ENCODE assay signal across 18 cellular contexts in the genomic region with DNA sequence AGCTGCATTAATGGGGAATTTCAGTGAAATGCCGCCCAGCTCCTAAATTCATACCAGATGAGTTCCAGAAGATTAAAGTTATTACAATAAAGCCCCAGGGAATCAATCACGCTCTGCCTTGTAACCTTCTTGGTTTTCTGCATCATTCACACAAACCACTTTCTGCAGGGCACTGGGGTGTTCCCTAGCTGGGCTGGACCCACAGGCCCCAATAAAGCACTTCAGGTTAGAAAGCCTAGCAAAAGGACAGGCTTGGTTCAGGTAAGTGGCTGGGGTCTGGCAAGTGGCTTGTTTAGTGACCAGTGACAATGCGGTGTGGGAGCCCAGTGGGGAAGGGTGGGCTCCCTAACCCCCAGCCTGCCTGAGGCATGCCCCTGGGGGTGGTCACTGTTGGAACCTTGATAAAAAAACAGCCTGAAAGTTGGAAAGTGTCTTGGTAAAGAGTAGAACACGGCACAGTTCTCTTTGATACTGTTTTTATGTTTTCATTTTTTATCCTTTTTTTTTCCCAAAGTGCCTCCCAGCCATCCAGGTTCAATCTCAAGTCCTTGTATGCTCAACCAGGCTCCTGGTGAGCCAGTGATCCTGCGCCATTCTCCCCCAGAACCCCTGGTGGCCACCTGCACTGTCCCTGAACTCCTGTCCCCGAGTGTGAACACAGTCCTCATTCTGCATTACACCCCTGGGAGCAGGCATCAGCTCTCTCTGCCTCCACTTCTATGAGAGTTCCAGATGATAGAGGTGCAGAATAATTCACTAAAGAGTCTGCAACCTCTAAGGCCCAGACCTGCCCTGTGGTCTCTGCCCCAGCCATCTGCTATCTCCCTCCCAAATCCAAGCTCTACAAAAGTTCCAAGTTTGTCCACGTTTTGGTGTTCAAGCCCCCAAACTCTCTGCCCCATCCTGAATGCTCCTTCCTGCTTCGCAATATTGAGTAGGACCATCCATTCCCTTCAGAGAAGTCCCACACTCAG. TPM values are rescaled to one million over a fixed set of nuclear protein-coding genes. Genes with fewer than 3 reads are reported as not detected.
DNase-seq lines count a peak whose midpoint lies in the region; TF ChIP-seq lines count a peak whose summit lies in the region.
"Had no signal": no experiment of that assay in that cellular context is flagged by ENCODE, and none has a peak within 500 bp of the region (broad histone marks: within the 10 kb centered on the region; RNA-seq: fewer than 3 reads in every experiment).

No MANE protein-coding gene starts in this region.

- H3K9ac ChIP-seq in iPS-20b (ENCODE audit: low read depth, low read length), result peak overlapping the region; percentile 28; the same call in 1 of the 2 replicates

- peak overlapping the region; percentile 51; the same call in 1 of the 2 replicates for H3K4me3 ChIP-seq in iPS-20b (ENCODE audit: low read length)
- H3K4me3 ChIP-seq: esophagus squamous epithelium, K562, lung had no signal

- no peaks in the 10 kb centered on the region for H3K36me3 Mint-ChIP-seq in activated naive CD4-positive, alpha-beta T cell treated with anti-CD3 and anti-CD28 coated beads, Interleukin-2, amount 10 ng/mL, durations not matched to agents 7 days and 5 days
- no peaks in the 10 kb centered on the region for H3K36me3 Mint-ChIP-seq in activated naive CD4-positive, alpha-beta T cell treated with anti-CD3 and anti-CD28 coated beads for 36 hours (ENCODE audit: low read depth)
- H3K36me3 Mint-ChIP-seq in type B pancreatic cell (no peaks in the 10 kb centered on the region), HFFc6 (ENCODE audit: low read depth) (no peaks in the 10 kb centered on the region)
- H3K36me3 Mint-ChIP-seq: CD4-positive, alpha-beta memory T cell had no signal

- H3K9me3 Mint-ChIP-seq in activated naive CD4-positive, alpha-beta T cell treated with anti-CD3 and anti-CD28 coated beads, Interleukin-2, amount 10 ng/mL, durations not matched to agents 7 days and 5 days, result no peaks in the 10 kb centered on the region
- H3K9me3 Mint-ChIP-seq in activated naive CD4-positive, alpha-beta T cell treated with anti-CD3 and anti-CD28 coated beads for 36 hours, result no peaks in the 10 kb centered on the region
- H3K9me3 Mint-ChIP-seq in type B pancreatic cell (no peaks in the 10 kb centered on the region), HFFc6 (no peaks in the 10 kb centered on the region)
- H3K9me3 Mint-ChIP-seq: central memory CD8-positive, alpha-beta T cell had no signal

- no peak overlapping the region for H3K27ac ChIP-seq in iPS-20b (ENCODE audit: low read length)
- H3K27ac ChIP-seq: esophagus squamous epithelium had no signal

- H3K36me3 ChIP-seq in iPS-20b (ENCODE audit: insufficient read depth, low read depth, low read length), result no peaks in the 10 kb centered on the region
- H3K36me3 ChIP-seq: esophagus squamous epithelium had no signal

- H3K27me3 ChIP-seq in iPS-20b (ENCODE audit: insufficient read depth, low read length), result peaks cover 26% of the 10 kb centered on the region

- intact Hi-C loops in activated naive CD4-positive, alpha-beta T cell treated with anti-CD3 and anti-CD28 coated beads for 36 hours (cut with micrococcal nuclease), result no loop called here

- H3K4me1 ChIP-seq in iPS-20b (ENCODE audit: insufficient read depth, low read length), result peaks cover 46% of the 10 kb centered on the region
- H3K4me1 ChIP-seq: esophagus squamous epithelium had no signal

- no peaks in the 10 kb centered on the region for H3K4me1 Mint-ChIP-seq in activated naive CD4-positive, alpha-beta T cell treated with anti-CD3 and anti-CD28 coated beads, Interleukin-2, amount 10 ng/mL, durations not matched to agents 7 days and 5 days
- H3K4me1 Mint-ChIP-seq in activated naive CD4-positive, alpha-beta T cell treated with anti-CD3 and anti-CD28 coated beads for 36 hours (ENCODE audit: low read depth), result no peaks in the 10 kb centered on the region
- H3K4me1 Mint-ChIP-seq in type B pancreatic cell (ENCODE audit: unreplicated experiment) (peaks cover 42% of the 10 kb centered on the region), HFFc6 (ENCODE audit: low read depth) (peaks cover 16% of the 10 kb centered on the region)
- H3K4me1 Mint-ChIP-seq: CD4-positive, alpha-beta memory T cell had no signal

- peak overlapping the region; percentile 45 for H3K27ac Mint-ChIP-seq in activated naive CD4-positive, alpha-beta T cell treated with anti-CD3 and anti-CD28 coated beads, Interleukin-2, amount 10 ng/mL, durations not matched to agents 7 days and 5 days
- H3K27ac Mint-ChIP-seq in activated naive CD4-positive, alpha-beta T cell treated with anti-CD3 and anti-CD28 coated beads for 36 hours, result no peak overlapping the region
- H3K27ac Mint-ChIP-seq in type B pancreatic cell, result no peak overlapping the region
- no peak overlapping the region for H3K27ac Mint-ChIP-seq in HFFc6
- H3K27ac Mint-ChIP-seq: CD4-positive, alpha-beta memory T cell had no signal

- no peak for DNase-seq in activated naive CD4-positive, alpha-beta T cell treated with anti-CD3 and anti-CD28 coated beads, Interleukin-2, amount 10 ng/mL, durations not matched to agents 7 days and 5 days
- DNase-seq in activated naive CD4-positive, alpha-beta T cell treated with anti-CD3 and anti-CD28 coated beads for 36 hours, result no peak
- peak; percentile 67 for DNase-seq in RPMI7951 (ENCODE audit: low read depth)
- DNase-seq in type B pancreatic cell (ENCODE audit: extremely low spot score, unreplicated experiment), result peak; percentile 31
- DNase-seq in NCI-H510A treated with DMSO at 0.1 percent for 48 hours (lab: John Stamatoyannopoulos, UW), result no peak
- DNase-seq in HFFc6, result no peak
- DNase-seq in globus pallidus (ENCODE audit: low spot score), result no peak
- DNase-seq: activated CD4-positive, alpha-beta T cell treated with anti-CD3 and anti-CD28 coated beads for 4 hours; activated gamma-delta T cell treated with Interleukin-2 at 50 U/mL for 16 hours; CD4-positive, alpha-beta memory T cell; effector memory CD4-positive, alpha-beta T cell; esophagus squamous epithelium; NCI-H510A; stimulated activated CD4-positive, alpha-beta T cell treated with anti-CD3 and anti-CD28 coated beads, Interleukin-2, amount 100 ng/mL, for 48 hours had no signal

- peaks cover 18% of the 10 kb centered on the region for H3K27me3 Mint-ChIP-seq in activated naive CD4-positive, alpha-beta T cell treated with anti-CD3 and anti-CD28 coated beads, Interleukin-2, amount 10 ng/mL, durations not matched to agents 7 days and 5 days
- peaks cover 5% of the 10 kb centered on the region for H3K27me3 Mint-ChIP-seq in activated naive CD4-positive, alpha-beta T cell treated with anti-CD3 and anti-CD28 coated beads for 36 hours (ENCODE audit: low read depth)
- H3K27me3 Mint-ChIP-seq in type B pancreatic cell (peaks cover 31% of the 10 kb centered on the region), HFFc6 (ENCODE audit: insufficient read depth) (peaks cover 8% of the 10 kb centered on the region)

- H3K9me3 ChIP-seq in iPS-20b (ENCODE audit: insufficient read depth, low read depth, low read length), result no peaks in the 10 kb centered on the region
- H3K9me3 ChIP-seq: esophagus squamous epithelium had no signal

- TF ChIP-seq CTCF in type B pancreatic cell (conservative IDR thresholded peaks at IDR 0.05), result no peak
- no peak for TF ChIP-seq CTCF in HFFc6 (IDR thresholded peaks at IDR 0.05)

- no peak overlapping the region for H3K4me3 Mint-ChIP-seq in activated naive CD4-positive, alpha-beta T cell treated with anti-CD3 and anti-CD28 coated beads, Interleukin-2, amount 10 ng/mL, durations not matched to agents 7 days and 5 days
- H3K4me3 Mint-ChIP-seq in activated naive CD4-positive, alpha-beta T cell treated with anti-CD3 and anti-CD28 coated beads for 36 hours, result no peak overlapping the region
- H3K4me3 Mint-ChIP-seq in type B pancreatic cell, result peak overlapping the region; percentile 26
- no peak overlapping the region for H3K4me3 Mint-ChIP-seq in HFFc6
- H3K4me3 Mint-ChIP-seq: CD4-positive, alpha-beta memory T cell; central memory CD8-positive, alpha-beta T cell had no signal

- CTCF ChIA-PET in activated naive CD4-positive, alpha-beta T cell treated with anti-CD3 and anti-CD28 coated beads, Interleukin-2, amount 10 ng/mL, durations not matched to agents 7 days and 5 days (lab: Charles Lee), result no interaction called here
- CTCF ChIA-PET in activated naive CD4-positive, alpha-beta T cell treated with anti-CD3 and anti-CD28 coated beads for 36 hours (lab: Charles Lee), result interaction anchor here (1.1 to 1.2 kb wide), 2 partner anchors 13 to 710 kb away, joined by 3 to 4 read pairs; no protein-coding TSS in a partner anchor

RNA-seq across cellular contexts. Expression of gene CXCL12, which starts 14.9 kb away (rescaled TPM):
- total RNA-seq in activated naive CD4-positive, alpha-beta T cell treated with anti-CD3 and anti-CD28 coated beads for 36 hours, result not detected
- total RNA-seq in RPMI7951 (2014; rRNA removed; shearing (Covaris generic)), result 29.0 and 30.3 TPM in 2 replicates
- 25.7 and 137 TPM in 2 replicates for total RNA-seq in type B pancreatic cell (ENCODE audit: low replicate concordance)
- total RNA-seq in HFFc6 (2021; fragmentation: NEBNext Ultra II Directional; extraction: Animal tissue kit (Norgen Biotek cat#: 25700)), result 100 to 1,000 TPM; 111 to 241 (median 197) TPM
- total RNA-seq: CD4-positive, alpha-beta memory T cell had no signal

Comparison
In these comparisons a context has a peak if more than half of its experiments do, and no peak if none do; other contexts are left out.
1. DNase-seq: peak in RPMI7951 (single experiment) and type B pancreatic cell (single experiment); none in activated naive CD4-positive, alpha-beta T cell treated with anti-CD3 and anti-CD28 coated beads, Interleukin-2, amount 10 ng/mL, durations not matched to agents 7 days and 5 days (single experiment), activated naive CD4-positive, alpha-beta T cell treated with anti-CD3 and anti-CD28 coated beads for 36 hours (single experiment), NCI-H510A treated with DMSO at 0.1 percent for 48 hours (single experiment), HFFc6 (single experiment) and globus pallidus (single experiment).
2. RNA of gene CXCL12, which starts 14.9 kb away (total RNA-seq): 111 to 241 TPM in HFFc6, 25.7 to 137 TPM in type B pancreatic cell and 29.0 to 30.3 TPM in RPMI7951; not detected in activated naive CD4-positive, alpha-beta T cell treated with anti-CD3 and anti-CD28 coated beads for 36 hours; every median in the first group is over 10 times any median in the second.